ENCODE assay signal across 8 cellular contexts in the genomic region with DNA sequence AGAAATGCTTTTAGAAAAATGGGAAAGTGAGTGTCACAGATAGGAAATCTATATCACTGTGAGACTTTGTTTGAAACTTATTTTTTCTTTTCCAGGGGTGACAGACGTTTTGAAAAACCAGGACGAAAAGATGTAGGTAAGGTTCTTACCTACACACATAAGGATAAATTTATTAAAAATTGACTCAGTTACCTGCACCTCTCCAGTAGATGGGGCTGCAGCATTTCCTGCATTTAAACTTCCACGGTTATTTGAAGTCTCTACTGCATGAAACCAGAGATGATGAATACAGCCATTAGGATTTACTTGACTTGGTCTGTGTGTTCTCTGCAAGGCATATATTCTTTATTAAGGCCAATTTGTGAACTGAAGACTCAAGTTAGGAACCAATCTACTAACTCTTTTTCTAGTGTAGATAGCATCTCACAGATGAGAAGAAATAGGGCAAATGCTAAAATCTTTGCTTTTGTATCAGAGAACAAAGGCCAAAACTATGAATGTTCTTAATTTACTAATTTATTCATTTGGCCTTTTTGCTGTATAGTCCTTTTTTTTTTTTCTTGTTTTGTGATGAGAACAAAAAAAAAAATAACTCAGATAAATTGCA. TPM values are rescaled to one million over a fixed set of nuclear protein-coding genes. Genes with fewer than 3 reads are reported as not detected.
A peak's percentile ranks its signal among the peaks of the same experiment; 100 is the strongest.
DNase-seq lines count a peak whose midpoint lies in the region; ATAC-seq and TF ChIP-seq lines count a peak whose summit lies in the region.

No MANE protein-coding gene starts in this region.

- H3K36me3 ChIP-seq in HCT116 (ENCODE audit: control insufficient read depth in 1 of 2, insufficient read depth in 2 of 2, low read length in 2 of 2), result peaks cover 16 to 22% of the 10 kb centered on the region in 2 experiments; a peak in 3 of 4 replicates

- POLR2A ChIA-PET in HCT116 (lab: Charles Lee) (no interaction called here), RWPE1 (lab: Yijun Ruan, JAX; ENCODE audit: low non-redundant PET) (no interaction called here)

- H3K9me2 ChIP-seq in HCT116 (ENCODE audit: insufficient read depth), result no peaks in the 10 kb centered on the region

- no peak overlapping the region for H3K4me2 ChIP-seq in HCT116 (ENCODE audit: low read length)

- H3K27me3 ChIP-seq in HCT116 (ENCODE audit: insufficient read depth, low read length), result no peaks in the 10 kb centered on the region

- no peak overlapping the region for H3K27ac ChIP-seq in HCT116 (ENCODE audit: low read depth, low read length)
- no peak overlapping the region for H3K27ac ChIP-seq in RWPE1

- H3K4me3 ChIP-seq in HCT116 (replicated peaks in 1 of 2; ENCODE audit: low read depth in 1 of 2, low read length in 2 of 2), result no peak overlapping the region

- H3K9me3 Mint-ChIP-seq in naive B cell, result no peaks in the 10 kb centered on the region

- no peak overlapping the region for H3K27ac Mint-ChIP-seq in naive B cell

- TF ChIP-seq CTCF in HCT116 (IDR thresholded peaks at IDR 0.05 in 2 of 3, conservative IDR thresholded peaks at IDR 0.05 in 1 of 3; ENCODE audit: borderline replicate concordance in 1 of 3, insufficient read depth in 1 of 3, low read depth in 2 of 3, low read length in 2 of 3) (peak; percentile 42 to 74 (median 63); a peak in 5 of 6 replicates), RWPE1 (conservative IDR thresholded peaks at IDR 0.05; ENCODE audit: low read depth) (peak; percentile 71)

- BruUV-seq in HCT116 (replicated peaks; lab: Mats Ljungman, UMichigan), result no TSS peak

- no peak overlapping the region for H3K9ac ChIP-seq in HCT116 (ENCODE audit: low read length)

- CTCF ChIA-PET in HCT116 (lab: Charles Lee), result no interaction called here
- CTCF ChIA-PET in RWPE1 (lab: Yijun Ruan, JAX), result interaction anchor here (0.7 to 1.2 kb wide), 2 partner anchors 504 to 687 kb away, joined by 3 read pairs; no protein-coding TSS in a partner anchor

- H3K4me3 Mint-ChIP-seq in naive B cell, result no peak overlapping the region

- peak; percentile 6 for DNase-seq in DMS53 treated with DMSO at 0.1 percent for 48 hours (lab: John Stamatoyannopoulos, UW; ENCODE audit: unreplicated experiment)
- peak; percentile 28 for DNase-seq in HCT116 (ENCODE audit: low read depth, low spot score)
- peak; percentile 35 for DNase-seq in RWPE1 (ENCODE audit: low spot score)
- DNase-seq in cerebellum (ENCODE audit: low spot score), result peak; percentile 28
- peak; percentile 23 for DNase-seq in naive B cell
- DNase-seq in T1000 (lab: John Stamatoyannopoulos, UW), result no peak

- H3K36me3 Mint-ChIP-seq in naive B cell, result peaks cover 0 to 7% of the 10 kb centered on the region in 2 donors

- peak; percentile 70 for TF ChIP-seq RAD21 in HCT116 (IDR thresholded peaks at IDR 0.05; ENCODE audit: low read depth)

- no peaks in the 10 kb centered on the region for H3K4me1 Mint-ChIP-seq in naive B cell

- no peak overlapping the region for H2AFZ ChIP-seq in HCT116 (ENCODE audit: low read depth, low read length, poor library complexity, severe bottlenecking)

- ATAC-seq in HCT116 (peak; percentile 75), naive B cell (ENCODE audit: low read depth in 2 of 2) (peak in 1 of 2 donors; percentile 45), GM18502 (IDR thresholded peaks at IDR 0.05; ENCODE audit: poor library complexity, unreplicated experiment) (no peak), HG02642 (IDR thresholded peaks at IDR 0.05; ENCODE audit: poor library complexity, unreplicated experiment) (no peak)

- no peaks in the 10 kb centered on the region for H3K9me3 ChIP-seq in HCT116 (ENCODE audit: control insufficient read depth in 1 of 2, insufficient read depth in 1 of 2, low read depth in 1 of 2, low read length in 2 of 2)

- H3K4me1 ChIP-seq in HCT116 (ENCODE audit: control insufficient read depth in 1 of 2, insufficient read depth in 2 of 2, low read length in 2 of 2), result no peaks in the 10 kb centered on the region

- TF ChIP-seq POLR2A in HCT116 (IDR thresholded peaks at IDR 0.05; ENCODE audit: borderline replicate concordance, extremely low read depth, insufficient read depth, insufficient read length), result no peak

- RAD21 ChIA-PET in HCT116 (lab: Charles Lee; ENCODE audit: low non-redundant PET in 1 of 2, low total read pairs in 2 of 2, uncharacterized antibody in 2 of 2, unreplicated experiment in 2 of 2), result no interaction called here

- no peaks in the 10 kb centered on the region for H3K27me3 Mint-ChIP-seq in naive B cell

- H4K20me1 ChIP-seq in HCT116 (ENCODE audit: insufficient read depth), result 0 out of 2 replicates have a peak, but pooled peaks cover 3% of the 10 kb centered on the region

- intact Hi-C loops in HCT116 (cut with micrococcal nuclease), result loop anchor here (2.0 to 10.0 kb wide), 2 partner anchors 293 to 493 kb away; partner anchors contain the start of gene ATG16L1

- no peaks in the 10 kb centered on the region; the same call in 1 of the 2 replicates for H3K79me2 ChIP-seq in HCT116 (ENCODE audit: insufficient read depth, low read length)

TF ChIP-seq in HCT116, 20 proteins besides CTCF, POLR2A, EP300 and RAD21:
- TF ChIP-seq YY1 (IDR thresholded peaks at IDR 0.05; ENCODE audit: extremely low read depth, insufficient replicate concordance, low read depth, low read length) (no peak), SIN3A (IDR thresholded peaks at IDR 0.05; ENCODE audit: low read depth) (no peak), FOSL1 (IDR thresholded peaks at IDR 0.05; ENCODE audit: low read depth) (no peak), CEBPB (IDR thresholded peaks at IDR 0.05; ENCODE audit: low read depth) (no peak), ZFX (IDR thresholded peaks at IDR 0.05) (no peak), JUND (IDR thresholded peaks at IDR 0.05) (no peak), SRF (IDR thresholded peaks at IDR 0.05; ENCODE audit: low read depth) (no peak), TCF7L2 (IDR thresholded peaks at IDR 0.05; ENCODE audit: borderline replicate concordance, extremely low read depth, insufficient read depth, insufficient read length) (no peak), ZBTB33 (IDR thresholded peaks at IDR 0.05; ENCODE audit: extremely low read depth, insufficient replicate concordance, low read length) (no peak), EGR1 (IDR thresholded peaks at IDR 0.05; ENCODE audit: low read depth) (no peak)
- TF ChIP-seq, protein P1, sequence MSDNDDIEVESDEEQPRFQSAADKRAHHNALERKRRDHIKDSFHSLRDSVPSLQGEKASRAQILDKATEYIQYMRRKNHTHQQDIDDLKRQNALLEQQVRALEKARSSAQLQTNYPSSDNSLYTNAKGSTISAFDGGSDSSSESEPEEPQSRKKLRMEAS (IDR thresholded peaks at IDR 0.05), result no peak

RNA-seq across cellular contexts. Expression of gene KCNJ13, which starts 15.0 kb away (rescaled TPM):
- total RNA-seq in HCT116 (2021; ENCODE audit: unreplicated experiment) (not detected), cerebellum (0.82 TPM)
- polyA plus RNA-seq in HCT116 (2012), result 0.16 TPM in 1 of 2 replicates, not detected in the other
- under 1 TPM in 3 of 6 donors, not detected in 3; 0.18 to 0.71 (median 0.27) TPM for polyA plus RNA-seq in naive B cell (ENCODE audit: low read depth in 6 of 6)
